ENCODE assay signal across 8 cellular contexts in the genomic region with DNA sequence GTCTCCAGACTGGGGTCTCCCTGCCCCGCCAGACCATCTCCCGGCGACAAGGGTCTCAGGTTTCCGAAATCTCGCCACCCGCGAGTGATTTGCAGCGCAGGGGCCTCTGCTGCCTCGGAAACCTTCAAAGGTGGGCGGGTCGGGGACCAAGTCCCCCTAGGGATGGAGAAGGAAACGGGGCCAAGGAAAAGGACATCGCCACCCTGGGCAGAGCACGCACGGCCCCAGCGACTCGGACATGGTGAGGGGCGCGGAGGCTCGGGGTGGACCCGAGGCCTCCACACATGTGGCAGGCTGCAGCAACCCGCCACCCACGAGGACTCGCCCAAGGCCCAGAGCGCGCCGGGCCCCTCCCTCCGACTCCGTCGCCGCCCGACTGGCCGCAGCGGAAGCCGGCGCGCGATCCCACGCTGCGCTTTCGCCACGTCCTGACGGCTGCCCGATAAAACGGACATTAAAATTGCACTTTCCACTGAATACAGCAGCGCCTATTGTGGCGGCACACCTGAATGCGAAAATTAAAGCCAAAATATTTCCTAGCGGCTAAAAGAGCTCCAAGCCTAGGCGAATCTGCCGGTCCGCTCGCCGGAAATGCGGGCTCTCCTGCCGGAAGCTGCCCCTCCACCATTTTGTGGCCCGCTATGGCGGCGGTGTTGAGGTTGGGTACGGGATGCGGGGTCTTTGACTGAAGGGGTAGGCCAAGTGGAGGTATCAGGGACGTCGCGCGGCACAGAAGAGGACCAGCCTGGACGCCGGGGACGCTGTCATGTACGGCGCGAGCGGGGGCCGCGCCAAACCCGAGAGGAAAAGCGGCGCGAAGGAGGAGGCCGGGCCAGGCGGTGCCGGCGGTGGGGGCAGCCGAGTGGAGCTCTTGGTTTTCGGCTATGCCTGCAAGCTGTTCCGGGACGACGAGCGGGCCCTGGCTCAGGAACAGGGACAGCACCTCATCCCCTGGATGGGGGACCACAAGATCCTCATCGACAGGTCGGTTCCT. TPM values are rescaled to one million over a fixed set of nuclear protein-coding genes. Genes with fewer than 3 reads are reported as not detected.
DNase-seq lines count a peak whose midpoint lies in the region; ATAC-seq and TF ChIP-seq lines count a peak whose summit lies in the region.

TSS of gene SFSWAP (plus strand) at position 627 of the 994 bp plus-strand sequence. CDS start at position 767, 140 bp downstream.

- H4K8ac ChIP-seq in IMR-90 (ENCODE audit: low read depth in 2 of 2, low read length in 2 of 2): peak within 1 kb of the TSS; percentile 72 to 95

- H3K9me3 ChIP-seq in IMR-90 (ENCODE audit: control insufficient read depth, insufficient read depth, low read length): no peaks in the 10 kb centered on the region

- peak within 1 kb of the TSS; percentile 97 for H3K56ac ChIP-seq in IMR-90 (ENCODE audit: extremely low read depth, insufficient read depth, low read length)

- H3K27me3 ChIP-seq in IMR-90 (ENCODE audit: control insufficient read depth, insufficient read depth, low read length): no peaks in the 10 kb centered on the region

- peak within 1 kb of the TSS; percentile 88 for H3K9ac ChIP-seq in IMR-90 (ENCODE audit: low read depth, low read length)

- peak within 1 kb of the TSS; percentile 91 for H3K4ac ChIP-seq in IMR-90 (ENCODE audit: low read depth, low read length)

- 0 out of 2 replicates have a peak, but pooled peaks cover 2% of the 10 kb centered on the region for H3K9me1 ChIP-seq in IMR-90 (ENCODE audit: insufficient read depth, low read length)

- peak within 1 kb of the TSS; percentile 90 for H2AK9ac ChIP-seq in IMR-90 (replicated peaks; ENCODE audit: low read depth, low read length, poor library complexity)

- H2AFZ ChIP-seq in IMR-90 (replicated peaks; ENCODE audit: low read length, poor library complexity): peak within 1 kb of the TSS; percentile 98

- peak within 1 kb of the TSS; percentile 86 for H3K27ac Mint-ChIP-seq in activated T-helper 2 cell treated with anti-CD3 and anti-CD28 coated beads, Interferon-gamma antibody, Interleukin-2, Interleukin-4, amounts not matched to agents 10 μg/mL and 5 μg/mL and 100 μg/mL, durations not matched to agents 14 hours and 24 hours and 36 hours
- H3K27ac Mint-ChIP-seq in nephron progenitor cell: peak within 1 kb of the TSS; percentile 100
- peak within 1 kb of the TSS; percentile 99 for H3K27ac Mint-ChIP-seq in stimulated activated naive CD8-positive, alpha-beta T cell treated with anti-CD3 and anti-CD28 coated beads, Interleukin-15, Interleukin-2, amounts not matched to agents 100 ng/mL and 50 ng/mL, for 24 hours

- H2AK5ac ChIP-seq in IMR-90 (ENCODE audit: low read depth, low read length): peak within 1 kb of the TSS; percentile 90

- H3K4me1 Mint-ChIP-seq in activated T-helper 2 cell treated with anti-CD3 and anti-CD28 coated beads, Interferon-gamma antibody, Interleukin-2, Interleukin-4, amounts not matched to agents 10 μg/mL and 5 μg/mL and 100 μg/mL, durations not matched to agents 14 hours and 24 hours and 36 hours (ENCODE audit: low read depth): peaks cover 24% of the 10 kb centered on the region
- H3K4me1 Mint-ChIP-seq in nephron progenitor cell: peaks cover 31% of the 10 kb centered on the region
- H3K4me1 Mint-ChIP-seq in stimulated activated naive CD8-positive, alpha-beta T cell treated with anti-CD3 and anti-CD28 coated beads, Interleukin-15, Interleukin-2, amounts not matched to agents 100 ng/mL and 50 ng/mL, for 24 hours (ENCODE audit: low read depth): peaks cover 35% of the 10 kb centered on the region

- TF ChIP-seq POLR2A in IMR-90 (IDR thresholded peaks at IDR 0.05; ENCODE audit: low read depth, low read length): peak; percentile 83

- CTCF ChIA-PET in IMR-90 (lab: Yijun Ruan, JAX): no interaction called here

- no peaks in the 10 kb centered on the region for H3K9me3 Mint-ChIP-seq in activated T-helper 2 cell treated with anti-CD3 and anti-CD28 coated beads, Interferon-gamma antibody, Interleukin-2, Interleukin-4, amounts not matched to agents 10 μg/mL and 5 μg/mL and 100 μg/mL, durations not matched to agents 14 hours and 24 hours and 36 hours
- peaks cover 20% of the 10 kb centered on the region for H3K9me3 Mint-ChIP-seq in nephron progenitor cell
- no peaks in the 10 kb centered on the region for H3K9me3 Mint-ChIP-seq in stimulated activated naive CD8-positive, alpha-beta T cell treated with anti-CD3 and anti-CD28 coated beads, Interleukin-15, Interleukin-2, amounts not matched to agents 100 ng/mL and 50 ng/mL, for 24 hours

- peak within 1 kb of the TSS; percentile 90 for H2BK20ac ChIP-seq in IMR-90 (ENCODE audit: low read depth, low read length)

- H3K36me3 ChIP-seq in IMR-90 (ENCODE audit: control insufficient read depth, insufficient read depth, low read length): peaks cover 11% of the 10 kb centered on the region

- WGBS in IMR-90 (ENCODE audit: extremely low coverage in 2 of 2, insufficient read length in 1 of 2), 2 experiments: 1% methylated on average over 23 of the region's 90 CpGs; no CpG with 5 or more reads in 1 of the 2 experiments

- H4K5ac ChIP-seq in IMR-90 (ENCODE audit: low read depth, low read length): peak within 1 kb of the TSS; percentile 92

- peaks cover 38% of the 10 kb centered on the region for H3K36me3 Mint-ChIP-seq in activated T-helper 2 cell treated with anti-CD3 and anti-CD28 coated beads, Interferon-gamma antibody, Interleukin-2, Interleukin-4, amounts not matched to agents 10 μg/mL and 5 μg/mL and 100 μg/mL, durations not matched to agents 14 hours and 24 hours and 36 hours (ENCODE audit: low read depth)
- H3K36me3 Mint-ChIP-seq in nephron progenitor cell (ENCODE audit: low read depth): peaks cover 36% of the 10 kb centered on the region
- peaks cover 31% of the 10 kb centered on the region for H3K36me3 Mint-ChIP-seq in stimulated activated naive CD8-positive, alpha-beta T cell treated with anti-CD3 and anti-CD28 coated beads, Interleukin-15, Interleukin-2, amounts not matched to agents 100 ng/mL and 50 ng/mL, for 24 hours (ENCODE audit: low read depth)

- dilution Hi-C loops in IMR-90 (cut with HindIII; ENCODE audit: low sequenced_read_pairs, unreplicated experiment): no loop called here

- peak within 1 kb of the TSS; percentile 84 for H2BK5ac ChIP-seq in IMR-90 (ENCODE audit: low read depth, low read length, poor library complexity, severe bottlenecking)

- peak within 1 kb of the TSS; percentile 86 for H3K4me3 ChIP-seq in IMR-90 (ENCODE audit: insufficient read depth, low read depth, low read length)
- peak within 1 kb of the TSS; percentile 99 for H3K4me3 ChIP-seq in fibroblast of pulmonary artery (replicated peaks; ENCODE audit: low read depth, low read length)

- H3K4me2 ChIP-seq in IMR-90 (ENCODE audit: low read depth, low read length): peak within 1 kb of the TSS; percentile 99

- peak within 1 kb of the TSS; percentile 83 for H3K18ac ChIP-seq in IMR-90 (ENCODE audit: low read depth, low read length)

- peak within 1 kb of the TSS; percentile 85; the same call in 1 of the 3 replicates for H2BK15ac ChIP-seq in IMR-90 (ENCODE audit: low read depth, low read length)

- H3K27me3 Mint-ChIP-seq in activated T-helper 2 cell treated with anti-CD3 and anti-CD28 coated beads, Interferon-gamma antibody, Interleukin-2, Interleukin-4, amounts not matched to agents 10 μg/mL and 5 μg/mL and 100 μg/mL, durations not matched to agents 14 hours and 24 hours and 36 hours (ENCODE audit: low read depth): peaks cover 3% of the 10 kb centered on the region
- H3K27me3 Mint-ChIP-seq in nephron progenitor cell (ENCODE audit: low read depth, poor library complexity): peaks cover 22% of the 10 kb centered on the region
- H3K27me3 Mint-ChIP-seq in stimulated activated naive CD8-positive, alpha-beta T cell treated with anti-CD3 and anti-CD28 coated beads, Interleukin-15, Interleukin-2, amounts not matched to agents 100 ng/mL and 50 ng/mL, for 24 hours: no peaks in the 10 kb centered on the region

- peak within 1 kb of the TSS; percentile 97 for H2BK120ac ChIP-seq in IMR-90 (ENCODE audit: low read depth, low read length)

- H3K23ac ChIP-seq in IMR-90 (ENCODE audit: low read depth, low read length): peak within 1 kb of the TSS; percentile 90

- H3K27ac ChIP-seq in IMR-90 (ENCODE audit: insufficient read depth, low read length): peak within 1 kb of the TSS; percentile 89

- TF ChIP-seq CTCF in IMR-90 (conservative IDR thresholded peaks at IDR 0.05; ENCODE audit: low read depth, low read length): no peak
- TF ChIP-seq CTCF in fibroblast of pulmonary artery (IDR thresholded peaks at IDR 0.05; ENCODE audit: low read length, missing control alignments): no peak
- TF ChIP-seq CTCF in nephron progenitor cell (IDR thresholded peaks at IDR 0.05): no peak

- BruUV-seq in IMR-90 (replicated peaks; lab: Mats Ljungman, UMichigan): no TSS peak

- no peak for TF ChIP-seq RAD21 in IMR-90 (IDR thresholded peaks at IDR 0.05; ENCODE audit: low read length)

- in situ Hi-C loops in IMR-90 (cut with MboI; ENCODE audit: low sequenced_read_pairs): loop anchor here (25.0 kb wide), 1 partner anchor 898 kb away; no protein-coding TSS in a partner anchor

- H3K14ac ChIP-seq in IMR-90 (replicated peaks; ENCODE audit: low read depth, low read length): peak within 1 kb of the TSS; percentile 86

- POLR2A ChIA-PET in IMR-90 (lab: Charles Lee; ENCODE audit: unreplicated experiment): no interaction called here

- peak within 1 kb of the TSS; percentile 97 for H4K91ac ChIP-seq in IMR-90 (ENCODE audit: insufficient read depth, low read depth, low read length)

- intact Hi-C loops in IMR-90 (cut with micrococcal nuclease): loop anchor here (1.0 to 5.0 kb wide), 3 partner anchors 794 to 948 kb away; no protein-coding TSS in a partner anchor
- intact Hi-C loops in activated T-helper 2 cell treated with anti-CD3 and anti-CD28 coated beads, Interferon-gamma antibody, Interleukin-2, Interleukin-4, amounts not matched to agents 10 μg/mL and 5 μg/mL and 100 μg/mL, durations not matched to agents 14 hours and 24 hours and 36 hours (cut with micrococcal nuclease): loop anchor here (2.0 to 10.0 kb wide), 2 partner anchors 102 to 184 kb away; partner anchors contain the start of gene ULK1

- H4K20me1 ChIP-seq in IMR-90 (ENCODE audit: insufficient read depth, low read length): no peaks in the 10 kb centered on the region; the same call in 1 of the 2 replicates

- H3K79me1 ChIP-seq in IMR-90 (ENCODE audit: low read depth in 1 of 2, low read length in 2 of 2): peaks cover 9 to 15% of the 10 kb centered on the region in 2 experiments; a peak in 3 of 4 replicates

- ATAC-seq in GM21528 (IDR thresholded peaks at IDR 0.05; ENCODE audit: low FRiP score, unreplicated experiment): peak; percentile 94
- ATAC-seq in IMR-90 (ENCODE audit: low read depth): peak; percentile 97

- DNase-seq in DMS53 treated with DMSO at 0.1 percent for 48 hours (lab: John Stamatoyannopoulos, UW; ENCODE audit: unreplicated experiment) (peak; percentile 76), IMR-90 (peak; percentile 65), RPMI8226 (peak; percentile 75), fibroblast of pulmonary artery (ENCODE audit: low read depth) (peak; percentile 80), nephron progenitor cell (peak; percentile 78)
- DNase-seq in activated T-helper 2 cell treated with anti-CD3 and anti-CD28 coated beads, Interferon-gamma antibody, Interleukin-2, Interleukin-4, amounts not matched to agents 10 μg/mL and 5 μg/mL and 100 μg/mL, durations not matched to agents 14 hours and 24 hours and 36 hours (ENCODE audit: low spot score): peak; percentile 74

- H3K4me3 Mint-ChIP-seq in activated T-helper 2 cell treated with anti-CD3 and anti-CD28 coated beads, Interferon-gamma antibody, Interleukin-2, Interleukin-4, amounts not matched to agents 10 μg/mL and 5 μg/mL and 100 μg/mL, durations not matched to agents 14 hours and 24 hours and 36 hours (ENCODE audit: low read depth): peak within 1 kb of the TSS; percentile 87
- H3K4me3 Mint-ChIP-seq in nephron progenitor cell: peak within 1 kb of the TSS; percentile 96
- peak within 1 kb of the TSS; percentile 98 for H3K4me3 Mint-ChIP-seq in stimulated activated naive CD8-positive, alpha-beta T cell treated with anti-CD3 and anti-CD28 coated beads, Interleukin-15, Interleukin-2, amounts not matched to agents 100 ng/mL and 50 ng/mL, for 24 hours

- H3K4me1 ChIP-seq in IMR-90 (ENCODE audit: control insufficient read depth, insufficient read depth, low read length): peaks cover 5% of the 10 kb centered on the region

RNA-seq across cellular contexts. Expression of gene SFSWAP, which starts in this region (rescaled TPM):
- total RNA-seq in IMR-90 (2012; rRNA removed): 19.7 and 20.6 TPM in 2 replicates
- 22.4 and 30.5 TPM in 2 replicates for polyA plus RNA-seq in IMR-90 (2012; rRNA removed)
- polyA plus RNA-seq in IMR-90 (2012; cell fraction: cytosol; rRNA removed): 10.1 and 18.5 TPM in 2 replicates
- polyA plus RNA-seq in IMR-90 (2012; cell fraction: nucleus; rRNA removed; ENCODE audit: low replicate concordance): 140 and 253 TPM in 2 replicates
- total RNA-seq in activated T-helper 2 cell treated with anti-CD3 and anti-CD28 coated beads, Interferon-gamma antibody, Interleukin-2, Interleukin-4, amounts not matched to agents 10 μg/mL and 5 μg/mL and 100 μg/mL, durations not matched to agents 14 hours and 24 hours and 36 hours: 58.5 and 60.1 TPM in 2 replicates

Comparison
In these comparisons a context has a peak if more than half of its experiments do, and no peak if none do; other contexts are left out.
1. Peak in every context shown above with its lines: DNase-seq, ATAC-seq, H3K4me3 ChIP-seq and H3K27ac ChIP-seq.